18 cellular contexts compared by ENCODE assay signal in the genomic region with DNA sequence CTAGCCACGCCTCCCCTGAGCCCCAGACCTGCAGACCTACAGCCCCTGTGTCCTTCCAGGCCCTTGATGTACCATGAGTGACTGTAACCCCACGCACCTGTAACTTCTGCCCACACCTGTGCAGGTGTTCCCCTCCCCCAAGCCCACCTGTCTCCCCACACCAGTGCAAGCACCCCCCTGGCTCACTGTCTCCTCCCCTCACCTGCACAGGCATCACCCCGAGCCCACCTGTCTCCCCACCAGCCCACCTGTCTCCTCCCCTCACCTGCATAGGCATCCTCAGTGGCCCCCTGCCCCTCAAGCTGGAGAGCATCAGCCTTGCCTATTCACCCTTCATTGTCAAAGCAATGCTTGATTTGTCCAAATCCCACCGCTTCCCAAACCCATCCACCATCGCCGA.
"Had no signal": no experiment of that assay in that cellular context is flagged by ENCODE, and none has a peak within 500 bp of the region (broad histone marks: within the 10 kb centered on the region; RNA-seq: fewer than 3 reads in every experiment).

No MANE protein-coding gene starts in this region.

- H3K9me3 Mint-ChIP-seq: stimulated activated naive CD8-positive, alpha-beta T cell treated with anti-CD3 and anti-CD28 coated beads, Interleukin-15, Interleukin-2, amounts not matched to agents 100 ng/mL and 50 ng/mL, for 24 hours; T-cell had no signal

- H3K36me3 Mint-ChIP-seq: T-cell had no signal

- H3K4me3 Mint-ChIP-seq: stimulated activated naive CD8-positive, alpha-beta T cell treated with anti-CD3 and anti-CD28 coated beads, Interleukin-15, Interleukin-2, amounts not matched to agents 100 ng/mL and 50 ng/mL, for 24 hours had no signal

- H3K27me3 ChIP-seq: thyroid gland had no signal

- H3K9me3 ChIP-seq: thyroid gland had no signal

- H3K4me3 ChIP-seq: heart right ventricle, lower lobe of right lung, mucosa of descending colon, thyroid gland had no signal

- H3K27ac Mint-ChIP-seq: stimulated activated naive CD8-positive, alpha-beta T cell treated with anti-CD3 and anti-CD28 coated beads, Interleukin-15, Interleukin-2, amounts not matched to agents 100 ng/mL and 50 ng/mL, for 24 hours; T-cell had no signal

- ATAC-seq: heart right ventricle, lower lobe of right lung, mucosa of descending colon, T-cell had no signal

- DNase-seq: activated CD4-positive, alpha-beta T cell treated with anti-CD3 and anti-CD28 coated beads for 1 hour; activated CD4-positive, alpha-beta T cell treated with anti-CD3 and anti-CD28 coated beads, Interleukin-2, amount 50 U/mL, for 1 hour; activated CD8-positive, alpha-beta memory T cell treated with anti-CD3 and anti-CD28 coated beads for 24 hours; activated CD8-positive, alpha-beta memory T cell treated with anti-CD3 and anti-CD28 coated beads, Interleukin-2, amount 50 U/mL, for 4 hours; activated effector memory CD4-positive, alpha-beta T cell treated with anti-CD3 and anti-CD28 coated beads, Interleukin-2, amount 50 U/mL, for 16 hours; activated naive CD4-positive, alpha-beta T cell treated with anti-CD3 and anti-CD28 coated beads, Interleukin-2, amount 50 U/mL, for 16 hours; cerebellar nuclear complex; cortex of kidney; foreskin fibroblast; heart right ventricle; lower lobe of right lung; mesendoderm; mucosa of descending colon; stimulated activated CD4-positive, alpha-beta T cell treated with anti-CD3 and anti-CD28 coated beads, Interleukin-2, amount 100 ng/mL, for 48 hours; T-cell; T-helper 9 cell; thyroid gland had no signal

- H3K36me3 ChIP-seq: heart right ventricle, lower lobe of right lung, thyroid gland had no signal

- H3K27ac ChIP-seq: heart right ventricle, lower lobe of right lung, thyroid gland had no signal

- H3K27me3 Mint-ChIP-seq: stimulated activated naive CD8-positive, alpha-beta T cell treated with anti-CD3 and anti-CD28 coated beads, Interleukin-15, Interleukin-2, amounts not matched to agents 100 ng/mL and 50 ng/mL, for 24 hours had no signal
